8 cellular contexts compared by ENCODE assay signal in the genomic region with DNA sequence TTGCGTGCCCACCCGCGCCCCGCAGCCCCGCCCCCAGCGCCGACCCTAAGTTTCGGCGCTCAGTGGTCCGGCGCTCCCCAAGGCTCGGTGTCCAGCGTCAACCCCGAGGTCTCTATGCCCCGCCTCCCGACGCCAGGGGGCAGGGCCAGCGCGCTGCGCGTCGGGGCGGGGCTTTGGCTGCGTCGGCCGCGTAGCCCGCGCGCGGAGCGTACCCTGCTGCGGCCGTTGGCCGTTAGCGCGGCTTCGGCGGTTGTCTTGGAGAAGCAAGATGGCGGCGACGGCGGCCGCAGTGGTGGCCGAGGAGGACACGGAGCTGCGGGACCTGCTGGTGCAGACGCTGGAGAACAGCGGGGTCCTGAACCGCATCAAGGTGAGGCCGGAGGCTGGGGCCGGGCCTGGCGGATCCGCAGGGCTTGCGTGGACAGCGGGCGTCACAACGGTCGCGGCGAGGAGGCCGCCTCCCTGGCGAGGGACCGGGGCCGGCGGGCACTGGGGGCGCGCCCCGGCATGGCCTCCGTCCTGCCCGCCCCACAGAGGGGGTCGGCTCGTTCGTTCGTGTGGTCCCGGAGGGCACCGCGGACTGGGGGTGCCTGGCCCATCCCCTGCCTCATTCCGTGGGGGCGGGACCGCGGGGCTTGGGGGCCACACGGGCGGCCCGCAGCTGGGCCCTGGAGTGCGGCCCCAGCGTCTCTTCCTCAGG. TPM values are rescaled to one million over a fixed set of nuclear protein-coding genes. Genes with fewer than 3 reads are reported as not detected.
DNase-seq lines count a peak whose midpoint lies in the region; ATAC-seq and TF ChIP-seq lines count a peak whose summit lies in the region.

A gene with protein sequence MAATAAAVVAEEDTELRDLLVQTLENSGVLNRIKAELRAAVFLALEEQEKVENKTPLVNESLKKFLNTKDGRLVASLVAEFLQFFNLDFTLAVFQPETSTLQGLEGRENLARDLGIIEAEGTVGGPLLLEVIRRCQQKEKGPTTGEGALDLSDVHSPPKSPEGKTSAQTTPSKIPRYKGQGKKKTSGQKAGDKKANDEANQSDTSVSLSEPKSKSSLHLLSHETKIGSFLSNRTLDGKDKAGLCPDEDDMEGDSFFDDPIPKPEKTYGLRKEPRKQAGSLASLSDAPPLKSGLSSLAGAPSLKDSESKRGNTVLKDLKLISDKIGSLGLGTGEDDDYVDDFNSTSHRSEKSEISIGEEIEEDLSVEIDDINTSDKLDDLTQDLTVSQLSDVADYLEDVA (plus strand): TSS at position 253 of the 700 bp plus-strand sequence. CDS start 16 bp downstream, at position 269.

- peak in 1 of 2 donors; percentile 4 for TF ChIP-seq RAD21 in liver (IDR thresholded peaks at IDR 0.05)

- POLR2A ChIA-PET in BJ (lab: Charles Lee), result interaction anchor here (0.7 kb wide), 1 partner anchor 1134 kb away, joined by 10 read pairs; no protein-coding TSS in a partner anchor

- H3K9me3 ChIP-seq in liver (ENCODE audit: control insufficient read depth in 4 of 4, low read length in 3 of 4), result no peaks in the 10 kb centered on the region

- H3K4me3 ChIP-seq in BJ (ENCODE audit: low read depth, low read length) (peak within 1 kb of the TSS; percentile 87), liver (ENCODE audit: low read depth in 1 of 3, low read length in 3 of 3) (peak within 1 kb of the TSS; percentile 71 to 98 (median 93))

- peaks cover 5 to 61% (median 50%) of the 10 kb centered on the region in 4 donors for H3K4me1 ChIP-seq in liver (ENCODE audit: control insufficient read depth in 4 of 4, insufficient read depth in 4 of 4, low read length in 3 of 4)

- TF ChIP-seq CTCF in BJ (IDR thresholded peaks at IDR 0.05; ENCODE audit: insufficient read depth, low read depth, low read length) (no peak), liver (IDR thresholded peaks at IDR 0.05; ENCODE audit: low read depth, low read length, missing input control) (no peak)

- under 1% methylated on average over 87 of the region's 87 CpGs for WGBS in liver

- DNase-seq in BJ (ENCODE audit: low read depth) (peak; percentile 76), NCI-H748 treated with DMSO at 0.1 percent for 48 hours (lab: John Stamatoyannopoulos, UW) (peak; percentile 85), dermis microvascular lymphatic vessel endothelial cell (ENCODE audit: low read depth in 2 of 2) (peak; percentile 84 to 97)
- DNase-seq in activated CD4-positive, alpha-beta T cell treated with anti-CD3 and anti-CD28 coated beads, Interleukin-2, amount 50 U/mL, for 4 hours, result peak; percentile 70 to 73
- peak; percentile 86 for DNase-seq in stimulated activated CD4-positive, alpha-beta T cell treated with anti-CD3 and anti-CD28 coated beads, Interleukin-4, amount 100 ng/mL, for 1 hour

- H3K27ac ChIP-seq in liver (ENCODE audit: low read depth in 1 of 2, low read length in 2 of 2), result peak within 1 kb of the TSS; percentile 74 to 85

- ATAC-seq in GM19372 (IDR thresholded peaks at IDR 0.05; ENCODE audit: low read depth, unreplicated experiment) (peak; percentile 87), HG03521 (IDR thresholded peaks at IDR 0.05; ENCODE audit: unreplicated experiment) (peak; percentile 89)

- H3K27me3 ChIP-seq in BJ (ENCODE audit: control insufficient read depth, insufficient read depth, low read length), result no peaks in the 10 kb centered on the region
- no peaks in the 10 kb centered on the region for H3K27me3 ChIP-seq in liver (ENCODE audit: control insufficient read depth in 4 of 4, insufficient read depth in 4 of 4, low read length in 3 of 4)

- peak within 1 kb of the TSS; percentile 82 to 86 for H3K9ac ChIP-seq in liver (ENCODE audit: low read depth in 1 of 2, low read length in 2 of 2)

- H3K36me3 ChIP-seq in BJ (ENCODE audit: control insufficient read depth, insufficient read depth, low read length) (no peaks in the 10 kb centered on the region), liver (ENCODE audit: control insufficient read depth in 4 of 4, insufficient read depth in 3 of 4, low read depth in 1 of 4, low read length in 3 of 4) (no peaks in the 10 kb centered on the region)

- CTCF ChIA-PET in BJ (lab: Yijun Ruan, JAX), result interaction anchor here (1.3 to 1.6 kb wide), 5 partner anchors 10 to 239 kb away, joined by 3 to 8 read pairs (median 4); partner anchors contain the start of gene RNASET2

TF ChIP-seq in liver, 16 proteins besides CTCF, POLR2A, EP300 and RAD21:
- TF ChIP-seq SP1 (IDR thresholded peaks at IDR 0.05) (peak; percentile 42), MAX (IDR thresholded peaks at IDR 0.05) (no peak), EGR1 (IDR thresholded peaks at IDR 0.05; ENCODE audit: low read depth in 2 of 2) (peak; percentile 57 to 92), HNF4A (conservative IDR thresholded peaks at IDR 0.05) (peak in 1 of 2 donors; percentile 6), YY1 (IDR thresholded peaks at IDR 0.05) (peak; percentile 97)

RNA-seq across cellular contexts. Expression of the gene that starts here (rescaled TPM):
- polyA plus RNA-seq in BJ (2011; rRNA removed), result 5.6 and 15.5 TPM in 2 replicates
- polyA minus RNA-seq in BJ (2011; rRNA and poly(A)+ RNA removed), result 5.5 and 5.8 TPM in 2 replicates
- total RNA-seq in dermis microvascular lymphatic vessel endothelial cell, result 6.4 and 10.3 TPM in 2 replicates
- 10 to 100 TPM; 22.0 to 32.0 TPM for total RNA-seq in liver
- 10 to 100 TPM; 12.0 to 14.0 TPM for polyA plus RNA-seq in liver

Comparison
In these comparisons a context has a peak if more than half of its experiments do, and no peak if none do; other contexts are left out.
1. Peak in every context shown above with its lines: DNase-seq, ATAC-seq, H3K4me3 ChIP-seq and H3K27ac ChIP-seq.